ENCODE assay signal across 1 cellular context in genomic region chr9:92943062-92943616, GRCh38.
TF ChIP-seq lines count a peak whose summit lies in the region.

No MANE protein-coding gene starts in this region.

TF ChIP-seq in GM23338, 12 proteins besides CTCF, POLR2A, EP300 and RAD21 (continued from another document):
- no peak for TF ChIP-seq ZNF462 (CRISPR knock-in tag; IDR thresholded peaks at IDR 0.05)
- no peak for TF ChIP-seq POLR2AphosphoS5 (IDR thresholded peaks at IDR 0.05; ENCODE audit: low read depth)
- TF ChIP-seq STAT1 (IDR thresholded peaks at IDR 0.05; ENCODE audit: unreplicated experiment) = no peak
- TF ChIP-seq CREB1 (CRISPR knock-in tag; IDR thresholded peaks at IDR 0.05; ENCODE audit: low read depth) = no peak
- TF ChIP-seq JUNB (IDR thresholded peaks at IDR 0.05; ENCODE audit: unreplicated experiment) = no peak
- TF ChIP-seq ZNF114 (CRISPR knock-in tag; IDR thresholded peaks at IDR 0.05) = no peak
TF ChIP-seq in GM23338: peak in this region for 0.
